Comparison of ENCODE assay signal across 1 cellular context in genomic region chr20:40892642-40893041, GRCh38.
TF ChIP-seq lines count a peak whose summit lies in the region.

No MANE protein-coding gene starts in this region.

TF ChIP-seq in K562, 482 proteins besides CTCF, POLR2A, EP300 and RAD21 (continued from another document):
- no peak for TF ChIP-seq BCLAF1 (IDR thresholded peaks at IDR 0.05; ENCODE audit: borderline replicate concordance in 1 of 2, control insufficient read depth in 1 of 2, low read depth in 2 of 2, low read length in 1 of 2)
- no peak for TF ChIP-seq BCL6 (CRISPR knock-in tag; IDR thresholded peaks at IDR 0.05)
- TF ChIP-seq DNMT1 (IDR thresholded peaks at IDR 0.05): no peak
- TF ChIP-seq DACH1 (IDR thresholded peaks at IDR 0.05; ENCODE audit: partially characterized antibody): no peak
- no peak for TF ChIP-seq ELF1 (tag; IDR thresholded peaks at IDR 0.05)
- TF ChIP-seq RBM15 (IDR thresholded peaks at IDR 0.05; ENCODE audit: insufficient read depth, low read length): no peak
- no peak for TF ChIP-seq ZBTB8A (IDR thresholded peaks at IDR 0.05; ENCODE audit: partially characterized antibody)
- TF ChIP-seq HMGN3 (IDR thresholded peaks at IDR 0.05; ENCODE audit: borderline replicate concordance, extremely low read depth, insufficient read length, low read depth, low read length): no peak
- no peak for TF ChIP-seq ZNF561 (CRISPR knock-in tag; conservative IDR thresholded peaks at IDR 0.05)
- no peak for TF ChIP-seq TBL1XR1 (IDR thresholded peaks at IDR 0.05; ENCODE audit: low read length in 2 of 2)
- TF ChIP-seq MNT (conservative IDR thresholded peaks at IDR 0.05): no peak
- TF ChIP-seq SAFB2 (IDR thresholded peaks at IDR 0.05; ENCODE audit: borderline replicate concordance, low read depth, low read length, severe bottlenecking): no peak
- TF ChIP-seq MYC (IDR thresholded peaks at IDR 0.05; ENCODE audit: low read depth, low read length): no peak
- no peak for TF ChIP-seq MYC (CRISPR knock-in tag; IDR thresholded peaks at IDR 0.05; ENCODE audit: borderline replicate concordance, low read depth)
- TF ChIP-seq ZNF707 (CRISPR knock-in tag; conservative IDR thresholded peaks at IDR 0.05): no peak
